9 cellular contexts compared by ENCODE assay signal in genomic region chr2:2229898-2230817, GRCh38.
DNase-seq lines count a peak whose midpoint lies in the region; ATAC-seq and TF ChIP-seq lines count a peak whose summit lies in the region.
"Had no signal": no experiment of that assay in that cellular context is flagged by ENCODE, and none has a peak within 500 bp of the region (broad histone marks: within the 10 kb centered on the region; RNA-seq: fewer than 3 reads in every experiment).

No MANE protein-coding gene starts in this region.

- no peak overlapping the region for H3K4me3 ChIP-seq in transverse colon
- H3K4me3 ChIP-seq: uterus had no signal

- no peak for ATAC-seq in GM19397 (IDR thresholded peaks at IDR 0.05; ENCODE audit: unreplicated experiment)
- ATAC-seq in HG02970 (IDR thresholded peaks at IDR 0.05; ENCODE audit: low FRiP score, unreplicated experiment) = no peak

- DNase-seq in COR-L47 (lab: John Stamatoyannopoulos, UW) = peak; percentile 38
- peak; percentile 15 for DNase-seq in NCI-H1436 treated with DMSO at 0.1 percent for 48 hours (lab: John Stamatoyannopoulos, UW)
- DNase-seq in medulla oblongata (ENCODE audit: extremely low spot score) = peak; percentile 33
- no peak for DNase-seq in GM13976 (ENCODE audit: low spot score)
- no peak for DNase-seq in transverse colon
- DNase-seq: uterus had no signal

- H3K36me3 ChIP-seq in transverse colon = no peaks in the 10 kb centered on the region
- H3K36me3 ChIP-seq: uterus had no signal

- no peak for TF ChIP-seq EP300 in transverse colon (IDR thresholded peaks at IDR 0.05; ENCODE audit: low read depth)

- H3K4me1 ChIP-seq in transverse colon = no peaks in the 10 kb centered on the region
- H3K4me1 ChIP-seq: uterus had no signal

- TF ChIP-seq CTCF in VCaP (conservative IDR thresholded peaks at IDR 0.05) = peak; percentile 70
- TF ChIP-seq CTCF in GM13976 (IDR thresholded peaks at IDR 0.05; ENCODE audit: borderline replicate concordance, control extremely low read depth, extremely low read depth, insufficient read depth, missing control alignments) = no peak
- no peak for TF ChIP-seq CTCF in transverse colon (IDR thresholded peaks at IDR 0.05)

- H3K27ac ChIP-seq in VCaP (0 out of 2 replicates have a peak overlapping the region, but pooled peaks have one; percentile 15), transverse colon (no peak overlapping the region)
- H3K27ac ChIP-seq: uterus had no signal

- H3K27me3 ChIP-seq in transverse colon = no peaks in the 10 kb centered on the region
- H3K27me3 ChIP-seq: uterus had no signal

- intact Hi-C loops in transverse colon (cut with DNase I; ENCODE audit: low total_unique reads) = loop anchor here (5.0 kb wide), 1 partner anchor 802 kb away; no protein-coding TSS in a partner anchor

- TF ChIP-seq POLR2A in transverse colon (IDR thresholded peaks at IDR 0.05) = no peak

- in situ Hi-C loops in GM13976 (cut with MboI; ENCODE audit: low sequenced_read_pairs, unreplicated experiment) (no loop called here), transverse colon (cut with MboI; ENCODE audit: low pct_ligation_motif_present in 1 of 4, low pct_unique_long_range_greater_than_20kb in 1 of 4, low sequenced_read_pairs in 3 of 4) (no loop called here)

- H3K9me3 ChIP-seq in transverse colon = no peaks in the 10 kb centered on the region
- H3K9me3 ChIP-seq: uterus had no signal

- 62 to 71% methylated on average over 14 to 18 of the region's 18 CpGs for WGBS in transverse colon (ENCODE audit: low coverage in 1 of 2), 2 donors

Comparison
In these comparisons a context has a peak if more than half of its experiments do, and no peak if none do; other contexts are left out.
1. DNase-seq: peak in COR-L47 (single experiment), NCI-H1436 treated with DMSO at 0.1 percent for 48 hours (single experiment) and medulla oblongata (single experiment); none in GM13976 (single experiment) and transverse colon (single experiment).